ENCODE assay signal across 23 cellular contexts in the genomic region with DNA sequence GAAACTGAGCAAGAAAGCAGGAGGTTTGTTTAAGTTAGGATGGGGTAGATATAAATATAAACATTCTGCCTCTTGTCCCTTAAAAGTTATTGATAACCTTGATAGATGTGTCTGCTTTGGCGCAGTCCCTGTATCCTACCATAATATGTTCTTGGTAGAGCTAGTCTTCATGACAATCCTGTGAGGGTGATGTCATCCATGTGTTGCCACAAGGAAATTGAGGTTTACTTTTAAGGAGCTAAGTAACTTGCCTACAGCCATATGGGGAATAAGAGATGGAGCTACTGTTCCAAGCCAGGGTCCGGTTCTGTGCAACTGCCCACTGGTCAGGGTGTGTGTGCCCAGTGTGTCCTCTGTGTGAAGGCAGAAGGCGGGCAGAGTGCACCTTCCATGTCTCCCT.
DNase-seq lines count a peak whose midpoint lies in the region; ATAC-seq and TF ChIP-seq lines count a peak whose summit lies in the region.
"Had no signal": no experiment of that assay in that cellular context is flagged by ENCODE, and none has a peak within 500 bp of the region (broad histone marks: within the 10 kb centered on the region; RNA-seq: fewer than 3 reads in every experiment).

No MANE protein-coding gene starts in this region.

- TF ChIP-seq EP300 in stomach (IDR thresholded peaks at IDR 0.05) = no peak

- POLR2A ChIA-PET in T-cell (lab: Charles Lee) = interaction anchor here in 1 of 2 donors (0.6 kb wide), 1 partner anchor 9 kb away, joined by 6 read pairs; no protein-coding TSS in a partner anchor

- H3K27me3 Mint-ChIP-seq in activated naive CD8-positive, alpha-beta T cell = no peaks in the 10 kb centered on the region
- no peaks in the 10 kb centered on the region for H3K27me3 Mint-ChIP-seq in activated naive CD8-positive, alpha-beta T cell treated with anti-CD3 and anti-CD28 coated beads for 36 hours
- no peaks in the 10 kb centered on the region for H3K27me3 Mint-ChIP-seq in T-cell
- H3K27me3 Mint-ChIP-seq: activated CD4-positive, alpha-beta memory T cell treated with anti-CD3 and anti-CD28 coated beads for 36 hours had no signal

- H3K4me1 ChIP-seq in esophagus squamous epithelium = peaks cover 20 to 73% (median 41%) of the 10 kb centered on the region in 3 donors
- H3K4me1 ChIP-seq in stomach = peaks cover 27 to 61% (median 44%) of the 10 kb centered on the region in 4 donors
- H3K4me1 ChIP-seq: SJSA1 had no signal

- H3K27me3 ChIP-seq in esophagus squamous epithelium = no peaks in the 10 kb centered on the region
- H3K27me3 ChIP-seq in stomach = no peaks in the 10 kb centered on the region
- H3K27me3 ChIP-seq: SJSA1 had no signal

- TF ChIP-seq POLR2A in esophagus squamous epithelium (IDR thresholded peaks at IDR 0.05) = no peak
- TF ChIP-seq POLR2A in stomach (IDR thresholded peaks at IDR 0.05) = no peak

- TF ChIP-seq CTCF in esophagus squamous epithelium (IDR thresholded peaks at IDR 0.05) (no peak), stomach (IDR thresholded peaks at IDR 0.05) (no peak), GM10266 (IDR thresholded peaks at IDR 0.05; ENCODE audit: control insufficient read depth, insufficient read depth, low read depth, missing control alignments) (no peak)

- CTCF ChIA-PET in T-cell (lab: Charles Lee) = interaction anchor here in 1 of 2 donors (0.5 kb wide), 1 partner anchor 167 kb away, joined by 3 read pairs; no protein-coding TSS in a partner anchor

- H3K4me3 Mint-ChIP-seq in activated naive CD8-positive, alpha-beta T cell = no peak overlapping the region
- no peak overlapping the region for H3K4me3 Mint-ChIP-seq in activated naive CD8-positive, alpha-beta T cell treated with anti-CD3 and anti-CD28 coated beads for 36 hours
- H3K4me3 Mint-ChIP-seq in T-cell = no peak overlapping the region
- H3K4me3 Mint-ChIP-seq: activated CD4-positive, alpha-beta memory T cell treated with anti-CD3 and anti-CD28 coated beads for 36 hours had no signal

- peaks cover 16% of the 10 kb centered on the region for H3K4me1 Mint-ChIP-seq in activated naive CD8-positive, alpha-beta T cell (ENCODE audit: low read depth)
- H3K4me1 Mint-ChIP-seq in activated naive CD8-positive, alpha-beta T cell treated with anti-CD3 and anti-CD28 coated beads for 36 hours = peaks cover 18% of the 10 kb centered on the region
- H3K4me1 Mint-ChIP-seq in T-cell = peaks cover 14 to 21% (median 16%) of the 10 kb centered on the region in 3 donors

- ATAC-seq in T-cell (replicated peaks in 1 of 4) (no peak), HG03175 (IDR thresholded peaks at IDR 0.05; ENCODE audit: unreplicated experiment) (no peak)
- ATAC-seq: left colon, psoas muscle had no signal

- 80 to 90% methylated on average over 1 to 3 of the region's 3 CpGs for WGBS in esophagus squamous epithelium, 2 donors
- 95 to 97% (median 96%) methylated on average over 3 of the region's 3 CpGs for WGBS in stomach, 5 donors

- no peak for DNase-seq in activated naive CD8-positive, alpha-beta T cell treated with anti-CD3 and anti-CD28 coated beads for 36 hours
- DNase-seq in T-cell (no peak), esophagus squamous epithelium (lab: John Stamatoyannopoulos, UW) (no peak), stomach (no peak), GM10266 (ENCODE audit: extremely low spot score) (no peak), NCI-H2029 treated with DMSO at 0.1 percent for 48 hours (lab: John Stamatoyannopoulos, UW) (no peak)
- DNase-seq: activated CD4-positive, alpha-beta memory T cell treated with anti-CD3 and anti-CD28 coated beads for 36 hours; activated CD4-positive, CD25-positive, alpha-beta regulatory T cell treated with anti-CD3 and anti-CD28 coated beads, Interleukin-2, amount 50 U/mL, for 72 hours; activated gamma-delta T cell; DMS79; effector CD8-positive, alpha-beta T cell; foreskin melanocyte; GDM1; H7; left colon; NCI-H1092 treated with DMSO at 0.1 percent for 48 hours; NCI-H2029; NCI-H345; NCI-H748 treated with DMSO at 0.1 percent for 48 hours; psoas muscle had no signal

- intact Hi-C loops in esophagus squamous epithelium (cut with DNase I) (no loop called here), stomach (cut with DNase I; ENCODE audit: low total_unique reads) (no loop called here)

- H3K27ac ChIP-seq in esophagus squamous epithelium (peak overlapping the region; percentile 57 to 90 (median 84)), stomach (peak overlapping the region in 4 of 5 donors; percentile 69 to 89 (median 78))
- H3K27ac ChIP-seq: SJSA1 had no signal

- no peaks in the 10 kb centered on the region for H3K9me3 ChIP-seq in esophagus squamous epithelium
- H3K9me3 ChIP-seq in stomach = no peaks in the 10 kb centered on the region
- H3K9me3 ChIP-seq: psoas muscle, SJSA1 had no signal

- peaks cover 29 to 72% (median 30%) of the 10 kb centered on the region in 3 donors for H3K36me3 ChIP-seq in esophagus squamous epithelium
- peaks cover 28 to 63% (median 57%) of the 10 kb centered on the region in 4 donors for H3K36me3 ChIP-seq in stomach

- H3K36me3 Mint-ChIP-seq in activated naive CD8-positive, alpha-beta T cell = peaks cover 2% of the 10 kb centered on the region
- peaks cover 14% of the 10 kb centered on the region for H3K36me3 Mint-ChIP-seq in activated naive CD8-positive, alpha-beta T cell treated with anti-CD3 and anti-CD28 coated beads for 36 hours
- H3K36me3 Mint-ChIP-seq in T-cell = peaks cover 42% of the 10 kb centered on the region

- H3K9me3 Mint-ChIP-seq in activated naive CD8-positive, alpha-beta T cell (ENCODE audit: low read depth) = no peaks in the 10 kb centered on the region
- H3K9me3 Mint-ChIP-seq in activated naive CD8-positive, alpha-beta T cell treated with anti-CD3 and anti-CD28 coated beads for 36 hours = no peaks in the 10 kb centered on the region
- no peaks in the 10 kb centered on the region for H3K9me3 Mint-ChIP-seq in T-cell
- H3K9me3 Mint-ChIP-seq: activated CD4-positive, alpha-beta memory T cell treated with anti-CD3 and anti-CD28 coated beads for 36 hours had no signal

- peak overlapping the region; percentile 30 for H3K27ac Mint-ChIP-seq in activated naive CD8-positive, alpha-beta T cell
- no peak overlapping the region for H3K27ac Mint-ChIP-seq in activated naive CD8-positive, alpha-beta T cell treated with anti-CD3 and anti-CD28 coated beads for 36 hours
- H3K27ac Mint-ChIP-seq in T-cell = peak overlapping the region; percentile 54 to 57
- H3K27ac Mint-ChIP-seq: activated CD4-positive, alpha-beta memory T cell treated with anti-CD3 and anti-CD28 coated beads for 36 hours had no signal

- H3K4me3 ChIP-seq in esophagus squamous epithelium (no peak overlapping the region), stomach (no peak overlapping the region)
- H3K4me3 ChIP-seq: psoas muscle, SJSA1 had no signal
